Comparison of ENCODE assay signal across 23 cellular contexts in genomic region chr1:159919236-159919865, GRCh38. TPM values are rescaled to one million over a fixed set of nuclear protein-coding genes. Genes with fewer than 3 reads are reported as not detected.
DNase-seq lines count a peak whose midpoint lies in the region; TF ChIP-seq lines count a peak whose summit lies in the region.
"Had no signal": no experiment of that assay in that cellular context is flagged by ENCODE, and none has a peak within 500 bp of the region (broad histone marks: within the 10 kb centered on the region; RNA-seq: fewer than 3 reads in every experiment).

No MANE protein-coding gene starts in this region.

- peaks cover 64% of the 10 kb centered on the region for H3K36me3 Mint-ChIP-seq in activated CD4-positive, alpha-beta memory T cell treated with anti-CD3 and anti-CD28 coated beads for 36 hours
- H3K36me3 Mint-ChIP-seq in activated CD4-positive, alpha-beta memory T cell treated with anti-CD3 and anti-CD28 coated beads, Interleukin-2, amount 10 ng/mL, durations not matched to agents 7 days and 5 days (ENCODE audit: low read depth), result peaks cover 85% of the 10 kb centered on the region

- peaks cover 53% of the 10 kb centered on the region for H4K20me1 ChIP-seq in KMS-11 (ENCODE audit: insufficient read depth)

- no peaks in the 10 kb centered on the region for H3K9me3 Mint-ChIP-seq in activated CD4-positive, alpha-beta memory T cell treated with anti-CD3 and anti-CD28 coated beads for 36 hours
- no peaks in the 10 kb centered on the region for H3K9me3 Mint-ChIP-seq in activated CD4-positive, alpha-beta memory T cell treated with anti-CD3 and anti-CD28 coated beads, Interleukin-2, amount 10 ng/mL, durations not matched to agents 7 days and 5 days
- H3K9me3 Mint-ChIP-seq: endodermal cell had no signal

- no peak overlapping the region for H3K4me3 ChIP-seq in KMS-11 (IDR thresholded peaks at IDR 0.05; ENCODE audit: insufficient read depth, low read depth, low read length)
- no peak overlapping the region for H3K4me3 ChIP-seq in esophagus squamous epithelium
- H3K4me3 ChIP-seq in skeletal muscle satellite cell (ENCODE audit: low read length), result no peak overlapping the region
- H3K4me3 ChIP-seq: A549, lung, Peyer's patch, right lobe of liver, transverse colon had no signal

- peaks cover 21% of the 10 kb centered on the region; the same call in 1 of the 2 replicates for H3K36me3 ChIP-seq in KMS-11 (ENCODE audit: insufficient read depth)
- H3K36me3 ChIP-seq in esophagus squamous epithelium, result peaks cover 23 to 53% (median 25%) of the 10 kb centered on the region in 3 donors
- H3K36me3 ChIP-seq in skeletal muscle satellite cell (ENCODE audit: insufficient read depth, low read length), result peaks cover 47% of the 10 kb centered on the region

- H3K4me3 Mint-ChIP-seq in activated CD4-positive, alpha-beta memory T cell treated with anti-CD3 and anti-CD28 coated beads for 36 hours, result no peak overlapping the region
- H3K4me3 Mint-ChIP-seq in activated CD4-positive, alpha-beta memory T cell treated with anti-CD3 and anti-CD28 coated beads, Interleukin-2, amount 10 ng/mL, durations not matched to agents 7 days and 5 days, result no peak overlapping the region
- H3K4me3 Mint-ChIP-seq: endodermal cell had no signal

- H3K27me3 ChIP-seq in KMS-11 (ENCODE audit: insufficient read depth, low read depth), result no peaks in the 10 kb centered on the region
- no peaks in the 10 kb centered on the region for H3K27me3 ChIP-seq in esophagus squamous epithelium
- H3K27me3 ChIP-seq in skeletal muscle satellite cell (ENCODE audit: control insufficient read depth, insufficient read depth, low read length), result no peaks in the 10 kb centered on the region
- H3K27me3 ChIP-seq: Peyer's patch, right lobe of liver, transverse colon had no signal

- H3K4me1 ChIP-seq in KMS-11 (ENCODE audit: low read depth, poor library complexity, severe bottlenecking), result peaks cover 68% of the 10 kb centered on the region
- H3K4me1 ChIP-seq in esophagus squamous epithelium, result peaks cover 25 to 98% (median 75%) of the 10 kb centered on the region in 3 donors
- peaks cover 75% of the 10 kb centered on the region for H3K4me1 ChIP-seq in skeletal muscle satellite cell (ENCODE audit: control insufficient read depth, insufficient read depth, low read length)

- peak overlapping the region; percentile 92 for H3K4me2 ChIP-seq in KMS-11
- peak overlapping the region; percentile 9 for H3K4me2 ChIP-seq in skeletal muscle satellite cell (ENCODE audit: low read length)

- TF ChIP-seq POLR2A in esophagus squamous epithelium (IDR thresholded peaks at IDR 0.05), result no peak

- DNase-seq in activated CD4-positive, alpha-beta memory T cell treated with anti-CD3 and anti-CD28 coated beads for 36 hours, result no peak
- DNase-seq in activated CD4-positive, alpha-beta memory T cell treated with anti-CD3 and anti-CD28 coated beads, Interleukin-2, amount 10 ng/mL, durations not matched to agents 7 days and 5 days, result no peak
- DNase-seq in esophagus squamous epithelium (lab: John Stamatoyannopoulos, UW) (no peak), EL (no peak), NCI-H446 (lab: John Stamatoyannopoulos, UW) (no peak), GM20000 (ENCODE audit: low spot score) (no peak)
- DNase-seq: activated CD4-positive, CD25-positive, alpha-beta regulatory T cell; activated T-cell treated with anti-CD3 and anti-CD28 coated beads for 4 hours; endodermal cell; foreskin fibroblast; NCI-H2029 treated with DMSO at 0.1 percent for 48 hours; stimulated activated CD4-positive, alpha-beta T cell treated with anti-CD3 and anti-CD28 coated beads, Interleukin-2, amount 100 ng/mL, for 48 hours; stimulated activated CD8-positive, alpha-beta memory T cell treated with anti-CD3 and anti-CD28 coated beads, Interleukin-4, amount 100 ng/mL, for 48 hours; SW 1271; transverse colon had no signal

- WGBS in esophagus squamous epithelium, 2 donors, result 93% methylated on average over 8 to 10 of the region's 10 CpGs

- peaks cover 50% of the 10 kb centered on the region for H3K4me1 Mint-ChIP-seq in activated CD4-positive, alpha-beta memory T cell treated with anti-CD3 and anti-CD28 coated beads for 36 hours (ENCODE audit: low read depth)
- peaks cover 63% of the 10 kb centered on the region for H3K4me1 Mint-ChIP-seq in activated CD4-positive, alpha-beta memory T cell treated with anti-CD3 and anti-CD28 coated beads, Interleukin-2, amount 10 ng/mL, durations not matched to agents 7 days and 5 days

- no peak for TF ChIP-seq CTCF in KMS-11 (conservative IDR thresholded peaks at IDR 0.05; ENCODE audit: low read depth, low read length)
- TF ChIP-seq CTCF in esophagus squamous epithelium (IDR thresholded peaks at IDR 0.05), result no peak
- no peak for TF ChIP-seq CTCF in GM20000 (IDR thresholded peaks at IDR 0.05; ENCODE audit: extremely low read depth, missing control alignments)

- H3K9ac ChIP-seq in KMS-11 (no peak overlapping the region), skeletal muscle satellite cell (ENCODE audit: low read depth, low read length) (peak overlapping the region; percentile 33)

- H3K79me2 ChIP-seq in KMS-11 (ENCODE audit: insufficient read depth, low read depth), result peaks cover 56% of the 10 kb centered on the region

- CTCF ChIA-PET in activated CD4-positive, alpha-beta memory T cell treated with anti-CD3 and anti-CD28 coated beads for 36 hours (lab: Charles Lee), result no interaction called here
- CTCF ChIA-PET in activated CD4-positive, alpha-beta memory T cell treated with anti-CD3 and anti-CD28 coated beads, Interleukin-2, amount 10 ng/mL, durations not matched to agents 7 days and 5 days (lab: Charles Lee), result no interaction called here

- intact Hi-C loops in activated CD4-positive, alpha-beta memory T cell treated with anti-CD3 and anti-CD28 coated beads for 36 hours (cut with micrococcal nuclease), result no loop called here
- intact Hi-C loops in esophagus squamous epithelium (cut with DNase I), result no loop called here

- peak overlapping the region; percentile 7 for H3K27ac Mint-ChIP-seq in activated CD4-positive, alpha-beta memory T cell treated with anti-CD3 and anti-CD28 coated beads for 36 hours
- no peak overlapping the region for H3K27ac Mint-ChIP-seq in activated CD4-positive, alpha-beta memory T cell treated with anti-CD3 and anti-CD28 coated beads, Interleukin-2, amount 10 ng/mL, durations not matched to agents 7 days and 5 days
- H3K27ac Mint-ChIP-seq: endodermal cell had no signal

- POLR2A ChIA-PET in activated CD4-positive, alpha-beta memory T cell treated with anti-CD3 and anti-CD28 coated beads for 36 hours (lab: Charles Lee), result no interaction called here
- POLR2A ChIA-PET in activated CD4-positive, alpha-beta memory T cell treated with anti-CD3 and anti-CD28 coated beads, Interleukin-2, amount 10 ng/mL, durations not matched to agents 7 days and 5 days (lab: Charles Lee), result no interaction called here

- H3K27ac ChIP-seq in KMS-11 (peak overlapping the region; percentile 36; the same call in 1 of the 2 replicates), esophagus squamous epithelium (peak overlapping the region in 3 of 4 donors; percentile 38 to 98 (median 95))
- H3K27ac ChIP-seq: right lobe of liver had no signal

- H3K27me3 Mint-ChIP-seq in activated CD4-positive, alpha-beta memory T cell treated with anti-CD3 and anti-CD28 coated beads for 36 hours, result no peaks in the 10 kb centered on the region
- no peaks in the 10 kb centered on the region for H3K27me3 Mint-ChIP-seq in activated CD4-positive, alpha-beta memory T cell treated with anti-CD3 and anti-CD28 coated beads, Interleukin-2, amount 10 ng/mL, durations not matched to agents 7 days and 5 days

- no peaks in the 10 kb centered on the region for H3K9me3 ChIP-seq in esophagus squamous epithelium
- no peaks in the 10 kb centered on the region for H3K9me3 ChIP-seq in skeletal muscle satellite cell (replicated peaks; ENCODE audit: low read length)
- H3K9me3 ChIP-seq: A549, Peyer's patch, right lobe of liver, transverse colon had no signal

- H2AFZ ChIP-seq in KMS-11 (ENCODE audit: low read depth), result no peak overlapping the region

RNA-seq across cellular contexts. Expression of gene TAGLN2, which starts 6.0 kb away (rescaled TPM):
- total RNA-seq in activated CD4-positive, alpha-beta memory T cell treated with anti-CD3 and anti-CD28 coated beads for 36 hours, result 100 to 1,000 TPM; 597 to 607 TPM
- 100 to 1,000 TPM; 548 to 554 TPM for total RNA-seq in activated CD4-positive, alpha-beta memory T cell treated with anti-CD3 and anti-CD28 coated beads, Interleukin-2, amount 10 ng/mL, durations not matched to agents 7 days and 5 days
- 100 to 1,000 TPM; 308 to 468 (median 357) TPM for total RNA-seq in esophagus squamous epithelium
- 259 and 441 TPM in 2 replicates for total RNA-seq in skeletal muscle satellite cell (2012; rRNA removed)

RNA-seq across cellular contexts. Expression of gene CFAP45, which starts 19.4 kb away (rescaled TPM):
- total RNA-seq in activated CD4-positive, alpha-beta memory T cell treated with anti-CD3 and anti-CD28 coated beads for 36 hours, result 1 to 10 TPM; 2.1 to 2.2 TPM
- 1 to 10 TPM; 1.0 to 1.3 TPM for total RNA-seq in activated CD4-positive, alpha-beta memory T cell treated with anti-CD3 and anti-CD28 coated beads, Interleukin-2, amount 10 ng/mL, durations not matched to agents 7 days and 5 days
- under 1 TPM in 2 of 4 donors, not detected in 2; 0.48 to 0.95 TPM for total RNA-seq in esophagus squamous epithelium
- total RNA-seq in skeletal muscle satellite cell (2012; rRNA removed), result 0.22 and 0.51 TPM in 2 replicates
- total RNA-seq: H1, right lobe of liver had no signal

RNA-seq across cellular contexts. Expression of gene IGSF9, which starts 26.1 kb away (rescaled TPM):
- under 1 TPM in 1 of 2 experiments, not detected in 1; 0.05 TPM for total RNA-seq in activated CD4-positive, alpha-beta memory T cell treated with anti-CD3 and anti-CD28 coated beads for 36 hours
- total RNA-seq in activated CD4-positive, alpha-beta memory T cell treated with anti-CD3 and anti-CD28 coated beads, Interleukin-2, amount 10 ng/mL, durations not matched to agents 7 days and 5 days, result not detected
- total RNA-seq in esophagus squamous epithelium, result 10 to 100 TPM in 1 of 4 donors, 1 to 10 TPM in 3; 4.2 to 12.0 (median 8.8) TPM
- total RNA-seq in skeletal muscle satellite cell (2012; rRNA removed), result not detected in 2 replicates
- total RNA-seq: cardiac septum had no signal

RNA-seq across cellular contexts. Expression of gene SLAMF9, which starts 34.7 kb away (rescaled TPM):
- total RNA-seq in activated CD4-positive, alpha-beta memory T cell treated with anti-CD3 and anti-CD28 coated beads for 36 hours, result not detected
- total RNA-seq in activated CD4-positive, alpha-beta memory T cell treated with anti-CD3 and anti-CD28 coated beads, Interleukin-2, amount 10 ng/mL, durations not matched to agents 7 days and 5 days, result not detected
- total RNA-seq in esophagus squamous epithelium, result under 1 TPM in 2 of 4 donors, not detected in 2; 0.92 to 0.99 TPM
- total RNA-seq in skeletal muscle satellite cell (2012; rRNA removed), result not detected in 2 replicates
- total RNA-seq: cardiac septum, endodermal cell, H1, Peyer's patch had no signal

RNA-seq across cellular contexts. Expression of gene VSIG8, which starts 56.9 kb away (rescaled TPM):
- total RNA-seq in activated CD4-positive, alpha-beta memory T cell treated with anti-CD3 and anti-CD28 coated beads for 36 hours, result not detected
- not detected for total RNA-seq in activated CD4-positive, alpha-beta memory T cell treated with anti-CD3 and anti-CD28 coated beads, Interleukin-2, amount 10 ng/mL, durations not matched to agents 7 days and 5 days
- 1 to 10 TPM in 3 of 4 donors, under 1 TPM in 1; 0.38 to 7.8 (median 1.8) TPM for total RNA-seq in esophagus squamous epithelium
- total RNA-seq in skeletal muscle satellite cell (2012; rRNA removed), result not detected in 2 replicates
- total RNA-seq: cardiac septum, endodermal cell, H1, right lobe of liver, transverse colon had no signal

Comparison
In these comparisons a context has a peak if more than half of its experiments do, and no peak if none do; other contexts are left out.
1. RNA of gene IGSF9, which starts 26.1 kb away (total RNA-seq): 4.2 to 12.0 TPM in esophagus squamous epithelium; 0.05 TPM in activated CD4-positive, alpha-beta memory T cell treated with anti-CD3 and anti-CD28 coated beads for 36 hours and not detected in activated CD4-positive, alpha-beta memory T cell treated with anti-CD3 and anti-CD28 coated beads, Interleukin-2, amount 10 ng/mL, durations not matched to agents 7 days and 5 days; every median in the first group is over 4 times any median in the second.